ENCODE assay signal across 1 cellular context in the genomic region with DNA sequence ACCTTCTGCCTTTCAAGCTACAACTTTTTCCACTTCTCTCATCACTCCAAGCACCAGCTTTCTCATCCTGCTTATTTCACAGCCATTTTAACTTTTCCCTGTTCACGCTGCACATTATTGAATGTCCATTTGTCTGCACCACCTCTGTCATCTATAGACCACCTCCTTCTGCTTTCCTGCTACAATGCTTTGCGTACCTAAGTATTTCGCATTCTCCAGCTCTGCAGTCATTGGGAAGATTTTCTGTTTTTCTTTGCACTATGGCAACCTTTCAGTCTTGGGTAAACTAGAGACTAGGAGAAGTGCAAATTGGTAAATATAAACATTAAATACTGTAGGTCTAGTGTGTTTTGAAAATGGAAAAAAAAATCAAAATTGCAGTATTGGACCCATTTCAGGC.
TF ChIP-seq lines count a peak whose summit lies in the region.

No MANE protein-coding gene starts in this region.

TF ChIP-seq in HepG2, 621 proteins besides CTCF, POLR2A, EP300 and RAD21:
- TF ChIP-seq GATA4 (IDR thresholded peaks at IDR 0.05; ENCODE audit: borderline replicate concordance, low read depth) (no peak), ZNF850 (CRISPR knock-in tag; conservative IDR thresholded peaks at IDR 0.05) (no peak), NR2F1 (CRISPR knock-in tag; IDR thresholded peaks at IDR 0.05) (no peak), ZSCAN20 (CRISPR knock-in tag; IDR thresholded peaks at IDR 0.05; ENCODE audit: borderline replicate concordance) (no peak), ZNF782 (CRISPR knock-in tag; IDR thresholded peaks at IDR 0.05; ENCODE audit: borderline replicate concordance) (no peak), NR3C1 (CRISPR knock-in tag; IDR thresholded peaks at IDR 0.05) (no peak), PAF1 (CRISPR knock-in tag; IDR thresholded peaks at IDR 0.05) (no peak), HNF4G (IDR thresholded peaks at IDR 0.05; ENCODE audit: borderline replicate concordance, low read depth, low read length) (no peak), HNF4G (CRISPR knock-in tag; IDR thresholded peaks at IDR 0.05; ENCODE audit: borderline replicate concordance, low read depth) (no peak), DNMT1 (CRISPR knock-in tag; IDR thresholded peaks at IDR 0.05) (no peak), REPIN1 (CRISPR knock-in tag; IDR thresholded peaks at IDR 0.05; ENCODE audit: borderline replicate concordance, low read depth) (no peak), IKZF1 (IDR thresholded peaks at IDR 0.05) (no peak), TAF1 (CRISPR knock-in tag; IDR thresholded peaks at IDR 0.05) (no peak)
- TF ChIP-seq, protein P1, sequence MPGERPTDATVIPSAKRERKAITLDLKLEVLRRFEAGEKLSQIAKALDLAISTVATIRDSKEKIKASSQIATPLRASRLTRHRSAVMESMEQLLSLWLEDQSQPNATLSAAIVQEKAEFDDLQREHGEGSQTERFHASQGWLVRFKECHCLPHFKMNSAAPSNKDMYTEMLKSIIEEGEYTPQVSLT (CRISPR knock-in tag; IDR thresholded peaks at IDR 0.05; ENCODE audit: borderline replicate concordance, low read depth): no peak
